1 cellular context compared by ENCODE assay signal in genomic region chr7:140350056-140350455, GRCh38.
TF ChIP-seq lines count a peak whose summit lies in the region.

No MANE protein-coding gene starts in this region.

TF ChIP-seq in endothelial cell of umbilical vein, 7 proteins besides CTCF, POLR2A, EP300 and RAD21:
- TF ChIP-seq POLR2AphosphoS5 (IDR thresholded peaks at IDR 0.05; ENCODE audit: insufficient read depth, low read depth, low read length) (no peak), EZH2 (IDR thresholded peaks at IDR 0.05; ENCODE audit: borderline replicate concordance, low read depth, low read length, severe bottlenecking) (no peak), MYC (IDR thresholded peaks at IDR 0.05; ENCODE audit: low read depth, low read length) (no peak), FOS (IDR thresholded peaks at IDR 0.05; ENCODE audit: borderline replicate concordance, insufficient read depth, low read length) (no peak), GATA2 (IDR thresholded peaks at IDR 0.05; ENCODE audit: insufficient read depth, insufficient read length, low read depth, low read length) (no peak), MAX (IDR thresholded peaks at IDR 0.05; ENCODE audit: insufficient read depth, insufficient read length) (no peak), JUN (IDR thresholded peaks at IDR 0.05; ENCODE audit: borderline replicate concordance, insufficient read depth, insufficient read length, low read depth) (no peak)
